ENCODE assay signal across 26 cellular contexts in the genomic region with DNA sequence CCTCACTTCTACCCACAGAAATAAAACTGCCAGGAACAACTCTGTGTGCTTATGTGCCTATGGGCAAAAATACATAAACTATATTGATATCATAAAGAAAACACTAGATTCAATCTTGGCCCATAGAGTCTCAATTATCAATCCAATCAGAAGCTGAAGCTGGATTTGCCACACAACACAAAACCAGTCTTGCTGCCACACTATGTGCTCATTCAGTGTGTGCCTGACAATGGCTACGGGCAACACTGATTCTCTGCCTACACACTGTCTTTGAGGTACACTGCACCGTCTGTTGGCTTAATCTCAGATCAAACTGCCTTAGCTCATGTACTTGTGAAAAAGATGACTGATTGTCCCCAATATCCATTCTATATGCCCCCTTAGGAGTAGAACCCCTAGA.
"Had no signal": no experiment of that assay in that cellular context is flagged by ENCODE, and none has a peak within 500 bp of the region (broad histone marks: within the 10 kb centered on the region; RNA-seq: fewer than 3 reads in every experiment).

No MANE protein-coding gene starts in this region.

- H3K4me3 ChIP-seq: colonic mucosa, gastroesophageal sphincter, heart left ventricle, hepatocyte, left lung, lower lobe of right lung, mucosa of descending colon had no signal

- H3K27me3 ChIP-seq: colonic mucosa, foreskin keratinocyte, gastroesophageal sphincter, heart left ventricle, hepatocyte, left lung had no signal

- H3K27ac ChIP-seq: colonic mucosa, epithelial cell of prostate, foreskin keratinocyte, gastroesophageal sphincter, heart left ventricle, hepatocyte, left lung, lower lobe of right lung had no signal

- H3K27me3 Mint-ChIP-seq: dendritic cell treated with granulocyte-macrophage colony-stimulating factor and Interleukin-4, amounts not matched to agents 40 ng/mL and 50 ng/mL, for 4 days; effector memory CD8-positive, alpha-beta T cell; naive B cell had no signal

- H3K9me3 ChIP-seq: colonic mucosa, left lung, lower lobe of right lung, mucosa of descending colon had no signal

- H3K4me1 ChIP-seq: colonic mucosa, foreskin keratinocyte, left lung, lower lobe of right lung had no signal

- H3K9me3 Mint-ChIP-seq: dendritic cell treated with granulocyte-macrophage colony-stimulating factor and Interleukin-4, amounts not matched to agents 40 ng/mL and 50 ng/mL, for 4 days; effector memory CD8-positive, alpha-beta T cell; immature natural killer cell had no signal

- H3K4me3 Mint-ChIP-seq: dendritic cell treated with granulocyte-macrophage colony-stimulating factor and Interleukin-4, amounts not matched to agents 40 ng/mL and 50 ng/mL, for 4 days; effector memory CD8-positive, alpha-beta T cell; endodermal cell; immature natural killer cell; mesothelial cell of epicardium; naive B cell had no signal

- H3K27ac Mint-ChIP-seq: dendritic cell treated with granulocyte-macrophage colony-stimulating factor and Interleukin-4, amounts not matched to agents 40 ng/mL and 50 ng/mL, for 4 days; effector memory CD8-positive, alpha-beta T cell; endodermal cell; immature natural killer cell; mesothelial cell of epicardium had no signal

- FAIRE-seq: endometrium, frontal cortex had no signal

- DNase-seq: colonic mucosa; cortex of kidney; effector CD8-positive, alpha-beta T cell; effector memory CD8-positive, alpha-beta T cell; endodermal cell; erythroblast; foreskin keratinocyte; heart left ventricle; hypothalamus; immature natural killer cell; islet precursor cell; left cardiac atrium; left lung; left ventricle myocardium superior; lower lobe of right lung; mesenchymal stem cell; mucosa of descending colon; naive B cell had no signal

- ATAC-seq: effector memory CD8-positive, alpha-beta T cell; esophagus mucosa; foreskin keratinocyte; gastroesophageal sphincter; heart left ventricle; left cardiac atrium; left lung; left ventricle myocardium superior; lower lobe of right lung; mucosa of descending colon had no signal

- H3K36me3 ChIP-seq: colonic mucosa, left lung, lower lobe of right lung had no signal
